ENCODE assay signal across 1 cellular context in the genomic region with DNA sequence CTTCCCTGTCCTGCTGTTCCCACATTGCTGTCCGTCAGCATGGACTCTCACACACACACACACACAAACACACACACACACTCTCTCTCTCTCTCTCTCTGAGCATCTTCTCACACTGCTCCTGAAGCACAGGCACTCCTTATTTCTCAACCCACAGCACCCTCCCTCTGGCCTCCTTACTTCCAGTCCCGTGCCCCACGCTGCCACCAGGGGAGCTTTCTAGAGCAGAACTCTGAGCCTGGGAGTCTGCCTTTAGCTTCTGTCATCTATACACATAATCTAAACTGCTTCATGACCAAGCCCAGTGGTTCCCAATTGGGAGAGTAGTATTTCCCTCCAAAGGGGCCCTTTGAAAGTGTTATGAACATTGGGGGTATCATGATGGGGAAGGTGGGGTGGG.
TF ChIP-seq lines count a peak whose summit lies in the region.

No MANE protein-coding gene starts in this region.

TF ChIP-seq in K562, 482 proteins besides CTCF, POLR2A, EP300 and RAD21 (continued from another document):
- TF ChIP-seq, protein P1, sequence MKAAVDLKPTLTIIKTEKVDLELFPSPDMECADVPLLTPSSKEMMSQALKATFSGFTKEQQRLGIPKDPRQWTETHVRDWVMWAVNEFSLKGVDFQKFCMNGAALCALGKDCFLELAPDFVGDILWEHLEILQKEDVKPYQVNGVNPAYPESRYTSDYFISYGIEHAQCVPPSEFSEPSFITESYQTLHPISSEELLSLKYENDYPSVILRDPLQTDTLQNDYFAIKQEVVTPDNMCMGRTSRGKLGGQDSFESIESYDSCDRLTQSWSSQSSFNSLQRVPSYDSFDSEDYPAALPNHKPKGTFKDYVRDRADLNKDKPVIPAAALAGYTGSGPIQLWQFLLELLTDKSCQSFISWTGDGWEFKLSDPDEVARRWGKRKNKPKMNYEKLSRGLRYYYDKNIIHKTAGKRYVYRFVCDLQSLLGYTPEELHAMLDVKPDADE (conservative IDR thresholded peaks at IDR 0.05; ENCODE audit: control insufficient read depth, low read depth, low read length), result no peak
- TF ChIP-seq FOXJ2 (tag; IDR thresholded peaks at IDR 0.05), result no peak
- TF ChIP-seq, protein P2, sequence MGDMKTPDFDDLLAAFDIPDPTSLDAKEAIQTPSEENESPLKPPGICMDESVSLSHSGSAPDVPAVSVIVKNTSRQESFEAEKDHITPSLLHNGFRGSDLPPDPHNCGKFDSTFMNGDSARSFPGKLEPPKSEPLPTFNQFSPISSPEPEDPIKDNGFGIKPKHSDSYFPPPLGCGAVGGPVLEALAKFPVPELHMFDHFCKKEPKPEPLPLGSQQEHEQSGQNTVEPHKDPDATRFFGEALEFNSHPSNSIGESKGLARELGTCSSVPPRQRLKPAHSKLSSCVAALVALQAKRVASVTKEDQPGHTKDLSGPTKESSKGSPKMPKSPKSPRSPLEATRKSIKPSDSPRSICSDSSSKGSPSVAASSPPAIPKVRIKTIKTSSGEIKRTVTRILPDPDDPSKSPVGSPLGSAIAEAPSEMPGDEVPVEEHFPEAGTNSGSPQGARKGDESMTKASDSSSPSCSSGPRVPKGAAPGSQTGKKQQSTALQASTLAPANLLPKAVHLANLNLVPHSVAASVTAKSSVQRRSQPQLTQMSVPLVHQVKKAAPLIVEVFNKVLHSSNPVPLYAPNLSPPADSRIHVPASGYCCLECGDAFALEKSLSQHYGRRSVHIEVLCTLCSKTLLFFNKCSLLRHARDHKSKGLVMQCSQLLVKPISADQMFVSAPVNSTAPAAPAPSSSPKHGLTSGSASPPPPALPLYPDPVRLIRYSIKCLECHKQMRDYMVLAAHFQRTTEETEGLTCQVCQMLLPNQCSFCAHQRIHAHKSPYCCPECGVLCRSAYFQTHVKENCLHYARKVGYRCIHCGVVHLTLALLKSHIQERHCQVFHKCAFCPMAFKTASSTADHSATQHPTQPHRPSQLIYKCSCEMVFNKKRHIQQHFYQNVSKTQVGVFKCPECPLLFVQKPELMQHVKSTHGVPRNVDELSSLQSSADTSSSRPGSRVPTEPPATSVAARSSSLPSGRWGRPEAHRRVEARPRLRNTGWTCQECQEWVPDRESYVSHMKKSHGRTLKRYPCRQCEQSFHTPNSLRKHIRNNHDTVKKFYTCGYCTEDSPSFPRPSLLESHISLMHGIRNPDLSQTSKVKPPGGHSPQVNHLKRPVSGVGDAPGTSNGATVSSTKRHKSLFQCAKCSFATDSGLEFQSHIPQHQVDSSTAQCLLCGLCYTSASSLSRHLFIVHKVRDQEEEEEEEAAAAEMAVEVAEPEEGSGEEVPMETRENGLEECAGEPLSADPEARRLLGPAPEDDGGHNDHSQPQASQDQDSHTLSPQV (IDR thresholded peaks at IDR 0.05), result no peak
TF ChIP-seq in K562: peak in this region for 0.
